In genomic region chr17:74982663-74983313, GRCh38 we compare ENCODE assay signal across 8 cellular contexts. TPM values are rescaled to one million over a fixed set of nuclear protein-coding genes. Genes with fewer than 3 reads are reported as not detected.
DNase-seq lines count a peak whose midpoint lies in the region; FAIRE-seq and TF ChIP-seq lines count a peak whose summit lies in the region.
"Not testable (repeated sequence)": the region's sequence is repeated elsewhere in the genome, so short reads cannot be mapped to it uniquely, and the experiment has no call there.

No MANE protein-coding gene starts in this region.

- not testable (repeated sequence) for DNase-seq in CD4-positive, alpha-beta memory T cell; LNCaP clone FGC (ENCODE audit: low read depth); activated naive CD8-positive, alpha-beta T cell treated with anti-CD3 and anti-CD28 coated beads for 36 hours; H1 (ENCODE audit: low read depth in 1 of 2, low spot score in 2 of 2)
- DNase-seq in SHP77 (lab: John Stamatoyannopoulos, UW), result peak; percentile 49 to 58

- H2BK120ac ChIP-seq in H1 (replicated peaks; ENCODE audit: low read depth, low read length), result peak overlapping the region; percentile 66

- peaks cover 28% of the 10 kb centered on the region for H3K4me1 ChIP-seq in CD4-positive, alpha-beta memory T cell (ENCODE audit: insufficient read depth, low read length)
- not testable (repeated sequence) for H3K4me1 ChIP-seq in H1 (replicated peaks in 1 of 4; ENCODE audit: control insufficient read depth in 3 of 4, insufficient read depth in 4 of 4, low read length in 3 of 4); iPS-15b (ENCODE audit: control insufficient read depth, insufficient read depth, low read length)
- H3K4me1 ChIP-seq in stomach smooth muscle (ENCODE audit: control insufficient read depth, insufficient read depth, low read length), result peaks cover 22% of the 10 kb centered on the region

- TF ChIP-seq RAD21 in H1 (IDR thresholded peaks at IDR 0.05 in 1 of 2, conservative IDR thresholded peaks at IDR 0.05 in 1 of 2; ENCODE audit: low read depth in 2 of 2, low read length in 2 of 2), result not testable (repeated sequence)

- FAIRE-seq in H1 (lab: Jason Lieb, UNC), result not testable (repeated sequence)

- not testable (repeated sequence) for H3K9me3 ChIP-seq in CD4-positive, alpha-beta memory T cell (ENCODE audit: control insufficient read depth in 1 of 2, low read length in 2 of 2); H1 (ENCODE audit: insufficient read depth in 2 of 2, low read depth in 1 of 2, low read length in 1 of 2); iPS-15b (ENCODE audit: control insufficient read depth, insufficient read depth, low read length); stomach smooth muscle (ENCODE audit: control insufficient read depth in 2 of 2, low read length in 2 of 2)

- H3K27me3 ChIP-seq in CD4-positive, alpha-beta memory T cell (ENCODE audit: insufficient read depth, low read length); H1 (replicated peaks in 1 of 4; ENCODE audit: control insufficient read depth in 3 of 4, extremely low read depth in 1 of 4, insufficient read depth in 3 of 4, low read length in 3 of 4); stomach smooth muscle (ENCODE audit: control insufficient read depth in 1 of 2, insufficient read depth in 2 of 2, low read length in 2 of 2): not testable (repeated sequence)
- H3K27me3 ChIP-seq in iPS-15b (ENCODE audit: control insufficient read depth, insufficient read depth, low read length), result peaks cover 22% of the 10 kb centered on the region

- H3K9ac ChIP-seq in H1 (replicated peaks in 1 of 4; ENCODE audit: extremely low read depth in 1 of 4, low read depth in 3 of 4, low read length in 3 of 4) (peak overlapping the region; percentile 64 to 76 (median 70); a peak in 6 of 7 replicates), iPS-15b (ENCODE audit: low read depth, low read length) (peak overlapping the region; percentile 5), stomach smooth muscle (ENCODE audit: low read length in 2 of 2) (peak overlapping the region; percentile 77 to 88)

- not testable (repeated sequence) for H3K79me1 ChIP-seq in H1 (ENCODE audit: low read depth, low read length)

- H3K4me3 ChIP-seq in CD4-positive, alpha-beta memory T cell (ENCODE audit: low read length in 2 of 2), result peak overlapping the region; percentile 2 to 91
- H3K4me3 ChIP-seq in LNCaP clone FGC (ENCODE audit: low read depth, low read length) (peak overlapping the region; percentile 59), H1 (ENCODE audit: extremely low read depth in 1 of 4, insufficient read depth in 2 of 4, low read depth in 3 of 4, low read length in 4 of 4) (peak overlapping the region; percentile 70 to 90 (median 76)), iPS-15b (ENCODE audit: low read depth, low read length) (peak overlapping the region; percentile 96), stomach smooth muscle (ENCODE audit: low read length in 2 of 2) (peak overlapping the region; percentile 86 to 89)

- peak overlapping the region; percentile 84; the same call in 1 of the 2 replicates for H2BK5ac ChIP-seq in H1 (ENCODE audit: low read depth, low read length)

- not testable (repeated sequence) for H3K36me3 ChIP-seq in CD4-positive, alpha-beta memory T cell (ENCODE audit: insufficient read depth, low read length); H1 (ENCODE audit: control insufficient read depth in 2 of 4, insufficient read depth in 4 of 4, low read length in 3 of 4); iPS-15b (ENCODE audit: control insufficient read depth, insufficient read depth, low read length); stomach smooth muscle (ENCODE audit: control insufficient read depth in 2 of 2, insufficient read depth in 2 of 2, low read length in 2 of 2)

- not testable (repeated sequence) for H2BK15ac ChIP-seq in H1 (ENCODE audit: low read length)

- peak overlapping the region; percentile 88 for H3K4ac ChIP-seq in H1 (replicated peaks; ENCODE audit: insufficient read length, low read depth, low read length)

- not testable (repeated sequence) for H3K9me3 Mint-ChIP-seq in CD4-positive, alpha-beta memory T cell; activated naive CD8-positive, alpha-beta T cell treated with anti-CD3 and anti-CD28 coated beads for 36 hours; nephron

- POLR2A ChIA-PET in CD4-positive, alpha-beta memory T cell (lab: Charles Lee; ENCODE audit: partially characterized antibody), result interaction anchor here (1.0 to 2.3 kb wide), 6 partner anchors 9 to 128 kb away, joined by 3 to 15 read pairs (median 6); partner anchors contain the start of genes ARMC7, ATP5PD, HID1 and KCTD2
- POLR2A ChIA-PET in H1 (lab: Charles Lee; ENCODE audit: partially characterized antibody), result interaction anchor here (0.9 to 4.2 kb wide), 11 partner anchors 10 to 148 kb away, joined by 3 to 48 read pairs (median 4); partner anchors contain the start of genes HID1, MRPL58 and NT5C

- peaks cover 17 to 38% (median 20%) of the 10 kb centered on the region in 4 donors for H3K4me1 Mint-ChIP-seq in CD4-positive, alpha-beta memory T cell
- peaks cover 20% of the 10 kb centered on the region for H3K4me1 Mint-ChIP-seq in activated naive CD8-positive, alpha-beta T cell treated with anti-CD3 and anti-CD28 coated beads for 36 hours
- peaks cover 11% of the 10 kb centered on the region for H3K4me1 Mint-ChIP-seq in nephron

- peak overlapping the region; percentile 64 for H4K91ac ChIP-seq in H1 (replicated peaks; ENCODE audit: insufficient read length, low read length)

- not testable (repeated sequence) for H3K27me3 Mint-ChIP-seq in CD4-positive, alpha-beta memory T cell; nephron (ENCODE audit: low read depth)
- H3K27me3 Mint-ChIP-seq in activated naive CD8-positive, alpha-beta T cell treated with anti-CD3 and anti-CD28 coated beads for 36 hours, result peaks cover 14% of the 10 kb centered on the region

- CTCF ChIA-PET in CD4-positive, alpha-beta memory T cell (lab: Charles Lee; ENCODE audit: partially characterized antibody), result interaction anchor here (1.0 to 3.8 kb wide), 6 partner anchors 10 to 131 kb away, joined by 3 to 22 read pairs (median 3); partner anchors contain the start of gene MRPL58
- CTCF ChIA-PET in H1 (lab: Charles Lee; ENCODE audit: partially characterized antibody), result interaction anchor here (0.6 to 2.3 kb wide), 11 partner anchors 10 to 430 kb away, joined by 3 to 19 read pairs (median 4); partner anchors contain the start of genes HID1 and MIF4GD

- H2BK12ac ChIP-seq in H1 (ENCODE audit: low read depth, low read length), result peak overlapping the region; percentile 88; the same call in 1 of the 2 replicates

- H3K23me2 ChIP-seq in H1 (ENCODE audit: low read depth, low read length), result peaks cover 12% of the 10 kb centered on the region; the same call in 1 of the 2 replicates

- not testable (repeated sequence) for H3K23ac ChIP-seq in H1 (ENCODE audit: insufficient read length)

- H3K18ac ChIP-seq in H1 (ENCODE audit: extremely low read depth, low read length), result peak overlapping the region; percentile 87

- H3K56ac ChIP-seq in H1 (replicated peaks; ENCODE audit: insufficient read length, low read depth, low read length), result peak overlapping the region; percentile 91

- not testable (repeated sequence) for H3K79me2 ChIP-seq in H1 (ENCODE audit: control insufficient read depth in 1 of 2, insufficient read depth in 2 of 2, low read length in 2 of 2)

- not testable (repeated sequence) for TF ChIP-seq EP300 in H1 (IDR thresholded peaks at IDR 0.05; ENCODE audit: borderline replicate concordance in 1 of 2, low read depth in 2 of 2, low read length in 2 of 2)

- H3K4me3 Mint-ChIP-seq in CD4-positive, alpha-beta memory T cell, result peak overlapping the region; percentile 71 to 94 (median 88)
- H3K4me3 Mint-ChIP-seq in activated naive CD8-positive, alpha-beta T cell treated with anti-CD3 and anti-CD28 coated beads for 36 hours, result peak overlapping the region; percentile 83
- H3K4me3 Mint-ChIP-seq in nephron, result peak overlapping the region; percentile 82 to 93 (median 91)

- H4K5ac ChIP-seq in H1 (ENCODE audit: insufficient read length, low read depth, low read length), result peak overlapping the region; percentile 93

- H3K36me3 Mint-ChIP-seq in CD4-positive, alpha-beta memory T cell; activated naive CD8-positive, alpha-beta T cell treated with anti-CD3 and anti-CD28 coated beads for 36 hours; nephron (ENCODE audit: low read depth): not testable (repeated sequence)

- peak overlapping the region; percentile 73 to 100 for H3K4me2 ChIP-seq in H1 (ENCODE audit: insufficient read depth in 1 of 2, low read depth in 2 of 2, low read length in 2 of 2)

- 30% methylated on average over 14 of the region's 14 CpGs; no CpG with 5 or more reads in 1 of the 2 experiments for WGBS in H1 (ENCODE audit: extremely low coverage in 1 of 2, insufficient coverage in 1 of 2, insufficient read length in 1 of 2, insufficient replicate concordance in 2 of 2, low coverage in 1 of 2, low lambda C conversion rate in 2 of 2, missing lambda C conversion rate in 1 of 2), 2 experiments

- intact Hi-C loops in CD4-positive, alpha-beta memory T cell (cut with micrococcal nuclease), result loop anchor here (1.0 kb wide), 1 partner anchor 30 kb away; the partner anchor contains the start of gene MRPL58

- not testable (repeated sequence) for H4K20me1 ChIP-seq in H1 (replicated peaks in 1 of 2; ENCODE audit: control insufficient read depth in 1 of 2, insufficient read depth in 2 of 2, low read length in 2 of 2)

- peak overlapping the region; percentile 38 for H3K14ac ChIP-seq in H1 (ENCODE audit: insufficient read length)

- not testable (repeated sequence) for TF ChIP-seq CTCF in LNCaP clone FGC (IDR thresholded peaks at IDR 0.05; ENCODE audit: control insufficient read depth, extremely low read depth, insufficient read depth); H1 (IDR thresholded peaks at IDR 0.05; ENCODE audit: control extremely low read depth in 1 of 3, insufficient read depth in 1 of 3, low read depth in 1 of 3, low read length in 3 of 3); nephron (IDR thresholded peaks at IDR 0.05; ENCODE audit: unreplicated experiment in 3 of 3)

- 0 out of 2 replicates have a peak overlapping the region, but pooled peaks have one; percentile 32 for H2BK20ac ChIP-seq in H1 (ENCODE audit: low read length)

- peak overlapping the region; percentile 82 to 95 (median 90) for H3K27ac Mint-ChIP-seq in CD4-positive, alpha-beta memory T cell
- H3K27ac Mint-ChIP-seq in activated naive CD8-positive, alpha-beta T cell treated with anti-CD3 and anti-CD28 coated beads for 36 hours, result not testable (repeated sequence)
- peak overlapping the region in 1 of 3 experiments; percentile 67 for H3K27ac Mint-ChIP-seq in nephron

- peak overlapping the region; percentile 18; the same call in 1 of the 2 replicates for H2AFZ ChIP-seq in H1 (ENCODE audit: low read length)

- H4K8ac ChIP-seq in H1 (ENCODE audit: extremely low read depth, insufficient read depth, low read length), result peak overlapping the region; percentile 95

- peak overlapping the region; percentile 30 for H3K27ac ChIP-seq in CD4-positive, alpha-beta memory T cell (ENCODE audit: low read depth, low read length)
- H3K27ac ChIP-seq in H1 (ENCODE audit: low read depth, low read length), result peak overlapping the region; percentile 50; the same call in 1 of the 2 replicates
- peak overlapping the region; percentile 90 for H3K27ac ChIP-seq in stomach smooth muscle (ENCODE audit: low read length)

- H2AK5ac ChIP-seq in H1 (ENCODE audit: low read depth, low read length), result not testable (repeated sequence)

- not testable (repeated sequence) for TF ChIP-seq POLR2A in H1 (IDR thresholded peaks at IDR 0.05; ENCODE audit: control extremely low read depth in 1 of 2, low read depth in 2 of 2, low read length in 2 of 2)

RNA-seq across cellular contexts. Expression of gene CDR2L, which starts 4.6 kb away (rescaled TPM):
- under 1 TPM; 0.08 to 0.20 TPM for total RNA-seq in CD4-positive, alpha-beta memory T cell
- polyA plus RNA-seq in CD4-positive, alpha-beta memory T cell, result not detected
- total RNA-seq in activated naive CD8-positive, alpha-beta T cell treated with anti-CD3 and anti-CD28 coated beads for 36 hours, result 1 to 10 TPM in 1 of 2 experiments, under 1 TPM in 1; 0.74 to 1.2 TPM
- total RNA-seq in H1 (2021; fragmentation: NEBNext Ultra II Directional; extraction: Animal tissue kit (Norgen Biotek cat#: 25700)), result 38.1 and 40.5 TPM in 2 replicates
- polyA plus RNA-seq in H1 (2011; rRNA removed), result 20.4 and 26.8 TPM in 2 replicates
- 18.7 TPM for polyA plus RNA-seq in H1 (2011; cell fraction: cytosol; rRNA removed)
- polyA plus RNA-seq in H1 (2011; cell fraction: nucleus; rRNA removed), result 23.7 TPM
- polyA plus RNA-seq in H1 (2012, experiment 1 of 2), result 20.6 to 28.4 TPM (median 25.9 TPM) in 4 replicates
- 25.8 TPM for polyA plus RNA-seq in H1 (2012, experiment 2 of 2)
- 20.0 TPM for polyA plus RNA-seq in H1 (2013, experiment 1 of 2)
- 19.3 TPM for polyA plus RNA-seq in H1 (2013, experiment 2 of 2)
- polyA minus RNA-seq in H1 (2011; rRNA and poly(A)+ RNA removed), result 8.6 and 12.3 TPM in 2 replicates
- polyA minus RNA-seq in H1 (2011; cell fraction: cytosol; rRNA and poly(A)+ RNA removed), result 16.4 TPM
- 10.2 TPM for polyA minus RNA-seq in H1 (2011; cell fraction: nucleus; rRNA and poly(A)+ RNA removed)

RNA-seq across cellular contexts. Expression of gene HID1, which starts 10.2 kb away (rescaled TPM):
- 10 to 100 TPM; 17.5 to 19.5 TPM for total RNA-seq in CD4-positive, alpha-beta memory T cell
- 1 to 10 TPM; 3.0 to 5.1 TPM for polyA plus RNA-seq in CD4-positive, alpha-beta memory T cell
- 1 to 10 TPM; 1.6 to 1.9 TPM for total RNA-seq in activated naive CD8-positive, alpha-beta T cell treated with anti-CD3 and anti-CD28 coated beads for 36 hours
- total RNA-seq in H1 (2021; fragmentation: NEBNext Ultra II Directional; extraction: Animal tissue kit (Norgen Biotek cat#: 25700)), result 13.8 and 15.1 TPM in 2 replicates
- polyA plus RNA-seq in H1 (2011; rRNA removed), result 25.9 and 36.3 TPM in 2 replicates
- polyA plus RNA-seq in H1 (2011; cell fraction: cytosol; rRNA removed), result 10.1 TPM
- polyA plus RNA-seq in H1 (2011; cell fraction: nucleus; rRNA removed), result 51.4 TPM
- 8.8 to 16.5 TPM (median 15.2 TPM) in 4 replicates for polyA plus RNA-seq in H1 (2012, experiment 1 of 2)
- polyA plus RNA-seq in H1 (2012, experiment 2 of 2), result 12.7 TPM
- 10.6 TPM for polyA plus RNA-seq in H1 (2013, experiment 1 of 2)
- polyA plus RNA-seq in H1 (2013, experiment 2 of 2), result 10.6 TPM
- polyA minus RNA-seq in H1 (2011; rRNA and poly(A)+ RNA removed), result 17.9 and 18.9 TPM in 2 replicates
- polyA minus RNA-seq in H1 (2011; cell fraction: cytosol; rRNA and poly(A)+ RNA removed), result 8.1 TPM
- polyA minus RNA-seq in H1 (2011; cell fraction: nucleus; rRNA and poly(A)+ RNA removed), result 17.8 TPM

RNA-seq across cellular contexts. Expression of gene MRPL58, which starts 29.7 kb away (rescaled TPM):
- total RNA-seq in CD4-positive, alpha-beta memory T cell, result 10 to 100 TPM; 22.6 to 26.7 TPM
- polyA plus RNA-seq in CD4-positive, alpha-beta memory T cell, result 10 to 100 TPM; 56.5 to 62.2 TPM
- total RNA-seq in activated naive CD8-positive, alpha-beta T cell treated with anti-CD3 and anti-CD28 coated beads for 36 hours, result 10 to 100 TPM; 64.4 to 69.0 TPM
- 48.5 and 49.1 TPM in 2 replicates for total RNA-seq in H1 (2021; fragmentation: NEBNext Ultra II Directional; extraction: Animal tissue kit (Norgen Biotek cat#: 25700))
- 43.2 and 43.6 TPM in 2 replicates for polyA plus RNA-seq in H1 (2011; rRNA removed)
- 73.0 TPM for polyA plus RNA-seq in H1 (2011; cell fraction: cytosol; rRNA removed)
- 28.6 TPM for polyA plus RNA-seq in H1 (2011; cell fraction: nucleus; rRNA removed)
- polyA plus RNA-seq in H1 (2012, experiment 1 of 2), result 34.5 to 60.5 TPM (median 52.3 TPM) in 4 replicates
- 70.9 TPM for polyA plus RNA-seq in H1 (2012, experiment 2 of 2)
- polyA plus RNA-seq in H1 (2013, experiment 1 of 2), result 43.0 TPM
- 40.8 TPM for polyA plus RNA-seq in H1 (2013, experiment 2 of 2)
- polyA minus RNA-seq in H1 (2011; rRNA and poly(A)+ RNA removed), result 16.1 and 20.3 TPM in 2 replicates
- polyA minus RNA-seq in H1 (2011; cell fraction: cytosol; rRNA and poly(A)+ RNA removed), result 14.9 TPM
- polyA minus RNA-seq in H1 (2011; cell fraction: nucleus; rRNA and poly(A)+ RNA removed), result 21.0 TPM

RNA-seq across cellular contexts. Expression of gene OTOP3, which starts 47.1 kb away (rescaled TPM):
- not detected for total RNA-seq in CD4-positive, alpha-beta memory T cell
- polyA plus RNA-seq in CD4-positive, alpha-beta memory T cell, result not detected
- not detected for total RNA-seq in activated naive CD8-positive, alpha-beta T cell treated with anti-CD3 and anti-CD28 coated beads for 36 hours
- not detected in 2 replicates for total RNA-seq in H1 (2021; fragmentation: NEBNext Ultra II Directional; extraction: Animal tissue kit (Norgen Biotek cat#: 25700))
- 0.05 and 0.09 TPM in 2 replicates for polyA plus RNA-seq in H1 (2011; rRNA removed)
- polyA plus RNA-seq in H1 (2011; cell fraction: cytosol; rRNA removed), result 0.04 TPM
- polyA plus RNA-seq in H1 (2011; cell fraction: nucleus; rRNA removed), result not detected
- polyA plus RNA-seq in H1 (2012, experiment 1 of 2), result not detected in 4 replicates
- polyA plus RNA-seq in H1 (2012, experiment 2 of 2), result not detected
- 0.02 TPM for polyA plus RNA-seq in H1 (2013, experiment 1 of 2)
- polyA plus RNA-seq in H1 (2013, experiment 2 of 2), result not detected
- polyA minus RNA-seq in H1 (2011; rRNA and poly(A)+ RNA removed), result not detected in 2 replicates
- polyA minus RNA-seq in H1 (2011; cell fraction: cytosol; rRNA and poly(A)+ RNA removed), result not detected
- polyA minus RNA-seq in H1 (2011; cell fraction: nucleus; rRNA and poly(A)+ RNA removed), result not detected

RNA-seq across cellular contexts. Expression of gene OTOP2, which starts 58.7 kb away (rescaled TPM):
- total RNA-seq in CD4-positive, alpha-beta memory T cell, result not detected
- not detected for polyA plus RNA-seq in CD4-positive, alpha-beta memory T cell
- total RNA-seq in activated naive CD8-positive, alpha-beta T cell treated with anti-CD3 and anti-CD28 coated beads for 36 hours, result not detected
- total RNA-seq in H1 (2021; fragmentation: NEBNext Ultra II Directional; extraction: Animal tissue kit (Norgen Biotek cat#: 25700)), result not detected in 2 replicates
- polyA plus RNA-seq in H1 (2011; rRNA removed), result 0.23 and 0.27 TPM in 2 replicates
- 0.23 TPM for polyA plus RNA-seq in H1 (2011; cell fraction: cytosol; rRNA removed)
- polyA plus RNA-seq in H1 (2011; cell fraction: nucleus; rRNA removed), result 0.37 TPM
- polyA plus RNA-seq in H1 (2012, experiment 1 of 2), result 0.11 to 0.18 TPM (median 0.16 TPM) in 3 of 4 replicates, not detected in the other
- polyA plus RNA-seq in H1 (2012, experiment 2 of 2), result not detected
- not detected for polyA plus RNA-seq in H1 (2013, experiment 1 of 2)
- polyA plus RNA-seq in H1 (2013, experiment 2 of 2), result 0.06 TPM
- polyA minus RNA-seq in H1 (2011; rRNA and poly(A)+ RNA removed), result not detected in 2 replicates
- polyA minus RNA-seq in H1 (2011; cell fraction: cytosol; rRNA and poly(A)+ RNA removed), result not detected
- not detected for polyA minus RNA-seq in H1 (2011; cell fraction: nucleus; rRNA and poly(A)+ RNA removed)

Comparison
In these comparisons a context has a peak if more than half of its experiments do, and no peak if none do; other contexts are left out.
1. H3K27ac ChIP-seq: peak in every context shown above with its lines; median percentile 90 in stomach smooth muscle; 50 in H1; 30 in CD4-positive, alpha-beta memory T cell.
2. H3K9ac ChIP-seq: peak in every context shown above with its lines; median percentile 82 in stomach smooth muscle; 70 in H1; 5 in iPS-15b.
3. RNA of gene CDR2L, which starts 4.6 kb away (total RNA-seq): 38.1 to 40.5 TPM in H1; 0.74 to 1.2 TPM in activated naive CD8-positive, alpha-beta T cell treated with anti-CD3 and anti-CD28 coated beads for 36 hours and 0.08 to 0.20 TPM in CD4-positive, alpha-beta memory T cell; every median in the first group is over 10 times any median in the second.
4. Peak in every context shown above with its lines, with median percentiles within 50 percentile points of each other: H3K4me3 ChIP-seq and H3K4me3 Mint-ChIP-seq.